8 cellular contexts compared by ENCODE assay signal in genomic region chr9:136949817-136950655, GRCh38. TPM values are rescaled to one million over a fixed set of nuclear protein-coding genes. Genes with fewer than 3 reads are reported as not detected.
A peak's percentile ranks its signal among the peaks of the same experiment; 100 is the strongest.
DNase-seq lines count a peak whose midpoint lies in the region; ATAC-seq and TF ChIP-seq lines count a peak whose summit lies in the region.

No MANE protein-coding gene starts in this region.

- no peaks in the 10 kb centered on the region for H3K36me3 ChIP-seq in BLaER1
- no peaks in the 10 kb centered on the region for H3K36me3 ChIP-seq in liver (ENCODE audit: control insufficient read depth in 4 of 4, insufficient read depth in 3 of 4, low read depth in 1 of 4, low read length in 3 of 4)

- H3K4me3 ChIP-seq in BLaER1 (peak overlapping the region; percentile 71), liver (ENCODE audit: low read depth in 1 of 3, low read length in 3 of 3) (peak overlapping the region; percentile 19 to 68 (median 58))

- H3K4me1 ChIP-seq in BLaER1 (peaks cover 41% of the 10 kb centered on the region), liver (ENCODE audit: control insufficient read depth in 4 of 4, insufficient read depth in 4 of 4, low read length in 3 of 4) (peaks cover 10 to 37% (median 24%) of the 10 kb centered on the region in 4 donors)

- H3K27ac ChIP-seq in BLaER1 (peak overlapping the region; percentile 89), liver (ENCODE audit: low read depth in 1 of 2, low read length in 2 of 2) (peak overlapping the region; percentile 81 to 95)

- ATAC-seq in HG03442 (IDR thresholded peaks at IDR 0.05; ENCODE audit: unreplicated experiment), result peak; percentile 82

- no peaks in the 10 kb centered on the region for H4K20me1 ChIP-seq in BLaER1

- H3K9ac ChIP-seq in BLaER1, result peak overlapping the region; percentile 83
- peak overlapping the region; percentile 30 to 57 for H3K9ac ChIP-seq in liver (ENCODE audit: low read depth in 1 of 2, low read length in 2 of 2)

- DNase-seq in GM19238 (ENCODE audit: insufficient read length, low spot score) (peak; percentile 100), NCI-H524 treated with DMSO at 0.1 percent for 48 hours (lab: John Stamatoyannopoulos, UW) (peak; percentile 43), dermis blood vessel endothelial cell (peak; percentile 93)
- peak; percentile 96 for DNase-seq in activated CD4-positive, alpha-beta T cell treated with anti-CD3 and anti-CD28 coated beads, Interleukin-2, amount 50 U/mL, for 1 hour
- peak; percentile 98 for DNase-seq in stimulated activated CD4-positive, alpha-beta T cell treated with anti-CD3 and anti-CD28 coated beads, Interleukin-4, amount 100 ng/mL, for 1 hour

- peak; percentile 19 for TF ChIP-seq CTCF in liver (IDR thresholded peaks at IDR 0.05; ENCODE audit: low read depth, low read length, missing input control)

- H3K27me3 ChIP-seq in BLaER1 (no peaks in the 10 kb centered on the region), liver (ENCODE audit: control insufficient read depth in 4 of 4, insufficient read depth in 4 of 4, low read length in 3 of 4) (no peaks in the 10 kb centered on the region)

- H3K4me2 ChIP-seq in BLaER1, result peak overlapping the region; percentile 81

- peak in 1 of 2 donors; percentile 35 for TF ChIP-seq RAD21 in liver (IDR thresholded peaks at IDR 0.05)

- H3K9me3 ChIP-seq in BLaER1 (no peaks in the 10 kb centered on the region), liver (ENCODE audit: control insufficient read depth in 4 of 4, low read length in 3 of 4) (no peaks in the 10 kb centered on the region)

- 1% methylated on average over 63 of the region's 63 CpGs for WGBS in liver

TF ChIP-seq in liver, 16 proteins besides CTCF, POLR2A, EP300 and RAD21:
- TF ChIP-seq YY1 (IDR thresholded peaks at IDR 0.05) (peak; percentile 73), FOXA2 (IDR thresholded peaks at IDR 0.05) (no peak), ATF3 (IDR thresholded peaks at IDR 0.05) (no peak), HNF4G (IDR thresholded peaks at IDR 0.05) (no peak), NR2F2 (IDR thresholded peaks at IDR 0.05) (no peak), JUND (IDR thresholded peaks at IDR 0.05) (no peak), SP1 (IDR thresholded peaks at IDR 0.05) (peak; percentile 91), FOXA1 (IDR thresholded peaks at IDR 0.05) (no peak), ZBTB33 (IDR thresholded peaks at IDR 0.05) (no peak), RXRA (IDR thresholded peaks at IDR 0.05) (peak in 1 of 2 donors; percentile 6), HNF4A (conservative IDR thresholded peaks at IDR 0.05) (no peak), GABPA (IDR thresholded peaks at IDR 0.05 in 1 of 2, conservative IDR thresholded peaks at IDR 0.05 in 1 of 2) (no peak), TAF1 (conservative IDR thresholded peaks at IDR 0.05) (no peak), EGR1 (IDR thresholded peaks at IDR 0.05; ENCODE audit: low read depth in 2 of 2) (peak in 1 of 2 donors; percentile 43)
- TF ChIP-seq, protein P1, sequence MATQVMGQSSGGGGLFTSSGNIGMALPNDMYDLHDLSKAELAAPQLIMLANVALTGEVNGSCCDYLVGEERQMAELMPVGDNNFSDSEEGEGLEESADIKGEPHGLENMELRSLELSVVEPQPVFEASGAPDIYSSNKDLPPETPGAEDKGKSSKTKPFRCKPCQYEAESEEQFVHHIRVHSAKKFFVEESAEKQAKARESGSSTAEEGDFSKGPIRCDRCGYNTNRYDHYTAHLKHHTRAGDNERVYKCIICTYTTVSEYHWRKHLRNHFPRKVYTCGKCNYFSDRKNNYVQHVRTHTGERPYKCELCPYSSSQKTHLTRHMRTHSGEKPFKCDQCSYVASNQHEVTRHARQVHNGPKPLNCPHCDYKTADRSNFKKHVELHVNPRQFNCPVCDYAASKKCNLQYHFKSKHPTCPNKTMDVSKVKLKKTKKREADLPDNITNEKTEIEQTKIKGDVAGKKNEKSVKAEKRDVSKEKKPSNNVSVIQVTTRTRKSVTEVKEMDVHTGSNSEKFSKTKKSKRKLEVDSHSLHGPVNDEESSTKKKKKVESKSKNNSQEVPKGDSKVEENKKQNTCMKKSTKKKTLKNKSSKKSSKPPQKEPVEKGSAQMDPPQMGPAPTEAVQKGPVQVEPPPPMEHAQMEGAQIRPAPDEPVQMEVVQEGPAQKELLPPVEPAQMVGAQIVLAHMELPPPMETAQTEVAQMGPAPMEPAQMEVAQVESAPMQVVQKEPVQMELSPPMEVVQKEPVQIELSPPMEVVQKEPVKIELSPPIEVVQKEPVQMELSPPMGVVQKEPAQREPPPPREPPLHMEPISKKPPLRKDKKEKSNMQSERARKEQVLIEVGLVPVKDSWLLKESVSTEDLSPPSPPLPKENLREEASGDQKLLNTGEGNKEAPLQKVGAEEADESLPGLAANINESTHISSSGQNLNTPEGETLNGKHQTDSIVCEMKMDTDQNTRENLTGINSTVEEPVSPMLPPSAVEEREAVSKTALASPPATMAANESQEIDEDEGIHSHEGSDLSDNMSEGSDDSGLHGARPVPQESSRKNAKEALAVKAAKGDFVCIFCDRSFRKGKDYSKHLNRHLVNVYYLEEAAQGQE (IDR thresholded peaks at IDR 0.05), result peak; percentile 89
- TF ChIP-seq, protein P2, sequence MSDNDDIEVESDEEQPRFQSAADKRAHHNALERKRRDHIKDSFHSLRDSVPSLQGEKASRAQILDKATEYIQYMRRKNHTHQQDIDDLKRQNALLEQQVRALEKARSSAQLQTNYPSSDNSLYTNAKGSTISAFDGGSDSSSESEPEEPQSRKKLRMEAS (IDR thresholded peaks at IDR 0.05), result no peak

RNA-seq across cellular contexts. Expression of gene LCN12, which starts 2.0 kb away (rescaled TPM):
- total RNA-seq in dermis blood vessel endothelial cell (not detected in 2 replicates), liver (1 to 10 TPM; 2.3 to 5.2 TPM)
- 10 to 100 TPM in 1 of 2 donors, 1 to 10 TPM in 1; 7.3 to 12.2 TPM for polyA plus RNA-seq in liver

RNA-seq across cellular contexts. Expression of gene C8G, which starts 5.0 kb away (rescaled TPM):
- 1.7 TPM in 1 of 2 replicates, not detected in the other for total RNA-seq in dermis blood vessel endothelial cell
- 100 to 1,000 TPM in 1 of 2 donors, 10 to 100 TPM in 1; 25.1 to 323 TPM for total RNA-seq in liver
- 1,000 to 10,000 TPM in 1 of 2 donors, 100 to 1,000 TPM in 1; 892 to 1,117 TPM for polyA plus RNA-seq in liver

RNA-seq across cellular contexts. Expression of gene FBXW5, which starts 5.5 kb away (rescaled TPM):
- total RNA-seq in dermis blood vessel endothelial cell, result 255 and 270 TPM in 2 replicates
- total RNA-seq in liver, result 100 to 1,000 TPM in 1 of 2 donors, 10 to 100 TPM in 1; 64.0 to 163 TPM
- polyA plus RNA-seq in liver, result 100 to 1,000 TPM in 1 of 2 donors, 10 to 100 TPM in 1; 87.1 to 130 TPM

RNA-seq across cellular contexts. Expression of gene PTGDS, which starts 27.3 kb away (rescaled TPM):
- total RNA-seq in dermis blood vessel endothelial cell (0.17 and 0.60 TPM in 2 replicates), liver (1 to 10 TPM in 1 of 2 donors, under 1 TPM in 1; 0.23 to 5.4 TPM)
- 10 to 100 TPM in 1 of 2 donors, 1 to 10 TPM in 1; 7.4 to 15.2 TPM for polyA plus RNA-seq in liver

RNA-seq across cellular contexts. Expression of gene LCNL1, which starts 32.8 kb away (rescaled TPM):
- not detected in 2 replicates for total RNA-seq in dermis blood vessel endothelial cell
- under 1 TPM in 1 of 2 donors, not detected in 1; 0.08 TPM for total RNA-seq in liver
- polyA plus RNA-seq in liver, result under 1 TPM in 1 of 2 donors, not detected in 1; 0.01 TPM

Comparison
In these comparisons a context has a peak if more than half of its experiments do, and no peak if none do; other contexts are left out.
1. Peak in every context shown above with its lines: DNase-seq, ATAC-seq, H3K4me3 ChIP-seq and H3K27ac ChIP-seq.
2. DNase-seq: peak in every context shown above with its lines; median percentile 100 in GM19238; 98 in stimulated activated CD4-positive, alpha-beta T cell treated with anti-CD3 and anti-CD28 coated beads, Interleukin-4, amount 100 ng/mL, for 1 hour; 96 in activated CD4-positive, alpha-beta T cell treated with anti-CD3 and anti-CD28 coated beads, Interleukin-2, amount 50 U/mL, for 1 hour; 93 in dermis blood vessel endothelial cell; 43 in NCI-H524 treated with DMSO at 0.1 percent for 48 hours.